In genomic region chr14:81246561-81247270, GRCh38 we compare ENCODE assay signal across 17 cellular contexts. TPM values are rescaled to one million over a fixed set of nuclear protein-coding genes. Genes with fewer than 3 reads are reported as not detected.
DNase-seq lines count a peak whose midpoint lies in the region; ATAC-seq and TF ChIP-seq lines count a peak whose summit lies in the region.
"Had no signal": no experiment of that assay in that cellular context is flagged by ENCODE, and none has a peak within 500 bp of the region (broad histone marks: within the 10 kb centered on the region; RNA-seq: fewer than 3 reads in every experiment).

No MANE protein-coding gene starts in this region.

- ATAC-seq in esophagus mucosa (peak; percentile 79), HG03097 (IDR thresholded peaks at IDR 0.05; ENCODE audit: low FRiP score, unreplicated experiment) (no peak)
- ATAC-seq: CD8-positive, alpha-beta T cell had no signal

- intact Hi-C loops in testis (cut with DNase I; ENCODE audit: low total_unique reads), result no loop called here

- WGBS in testis, 2 donors, result 77 to 80% methylated on average over 5 to 12 of the region's 12 CpGs

- no peak for TF ChIP-seq POLR2A in testis (IDR thresholded peaks at IDR 0.05)

- H3K27ac ChIP-seq in skin epidermis (peak overlapping the region in 18 of 21 experiments; percentile 5 to 73 (median 54)), testis (no peak overlapping the region)
- H3K27ac ChIP-seq: HL-60, right atrium auricular region, SK-N-MC had no signal

- H3K4me1 ChIP-seq in testis, result no peaks in the 10 kb centered on the region
- H3K4me1 ChIP-seq: right atrium auricular region had no signal

- H3K36me3 ChIP-seq in testis (ENCODE audit: low read depth, missing control alignments), result no peaks in the 10 kb centered on the region
- H3K36me3 ChIP-seq: right atrium auricular region had no signal

- no peak overlapping the region for H3K4me3 ChIP-seq in skin epidermis
- no peak overlapping the region for H3K4me3 ChIP-seq in testis
- H3K4me3 ChIP-seq: right atrium auricular region, SK-N-MC had no signal

- DNase-seq in GM04504 (ENCODE audit: low read depth) (peak; percentile 38), MV-4-11 (lab: John Stamatoyannopoulos, UW) (peak; percentile 32), NCI-H1105 treated with DMSO at 0.1 percent for 48 hours (lab: John Stamatoyannopoulos, UW) (no peak), kidney glomerular epithelial cell (lab: John Stamatoyannopoulos, UW) (no peak), testis (no peak)
- DNase-seq: activated effector memory CD4-positive, alpha-beta T cell treated with anti-CD3 and anti-CD28 coated beads, Interleukin-2, amount 50 U/mL, for 16 hours; aorta; CD8-positive, alpha-beta T cell; head of caudate nucleus; Karpas-422; NCI-H510A had no signal

- no peaks in the 10 kb centered on the region for H3K27me3 ChIP-seq in testis
- H3K27me3 ChIP-seq: right atrium auricular region had no signal

- no peaks in the 10 kb centered on the region for H3K9me3 ChIP-seq in testis

- TF ChIP-seq CTCF in testis (IDR thresholded peaks at IDR 0.05), result no peak

RNA-seq across cellular contexts. Expression of gene GTF2A1, which starts 26.0 kb away (rescaled TPM):
- total RNA-seq in esophagus mucosa, result 21.7 TPM
- total RNA-seq in testis, result 10 to 100 TPM; 52.9 to 66.0 TPM
- polyA plus RNA-seq in testis (ENCODE audit: insufficient read depth, low read depth, low replicate concordance), result 50.2 TPM

Comparison
In these comparisons a context has a peak if more than half of its experiments do, and no peak if none do; other contexts are left out.
1. DNase-seq: peak in GM04504 (single experiment) and MV-4-11 (single experiment); none in NCI-H1105 treated with DMSO at 0.1 percent for 48 hours (single experiment), kidney glomerular epithelial cell (single experiment) and testis (single experiment).
2. H3K27ac ChIP-seq: peak in skin epidermis (18 of 21); none in testis (0 of 2).